35 cellular contexts compared by ENCODE assay signal in genomic region chr16:9254863-9255262, GRCh38.
"Had no signal": no experiment of that assay in that cellular context is flagged by ENCODE, and none has a peak within 500 bp of the region (broad histone marks: within the 10 kb centered on the region; RNA-seq: fewer than 3 reads in every experiment).

No MANE protein-coding gene starts in this region.

- H3K36me3 ChIP-seq: MG63 had no signal

- H3K9me3 ChIP-seq: MG63 had no signal

- DNase-seq: Karpas-422, Kasumi-1, MG63, MM.1S, MV-4-11, NCI-H1048, NCI-H1092, NCI-H1105, NCI-H1105 treated with DMSO at 0.1 percent for 48 hours, NCI-H1417, NCI-H1417 treated with DMSO at 0.1 percent for 48 hours, NCI-H1436, NCI-H1436 treated with DMSO at 0.1 percent for 48 hours, NCI-H146, NCI-H1694, NCI-H1694 treated with DMSO at 0.1 percent for 48 hours, NCI-H187, NCI-H187 treated with DMSO at 0.1 percent for 48 hours, NCI-H1930, NCI-H2029, NCI-H2029 treated with DMSO at 0.1 percent for 48 hours, NCI-H2081, NCI-H2081 treated with DMSO at 0.1 percent for 48 hours, NCI-H2107, NCI-H2171, NCI-H2171 treated with DMSO at 0.1 percent for 48 hours, NCI-H2227 treated with DMSO at 0.1 percent for 48 hours, NCI-H226, NCI-H345, NCI-H446, NCI-H446 treated with DMSO at 0.1 percent for 48 hours, NCI-H510A, NCI-H510A treated with DMSO at 0.1 percent for 48 hours, NCI-H524, NCI-H526 had no signal

- H3K4me3 ChIP-seq: MG63 had no signal
